10 cellular contexts compared by ENCODE assay signal in genomic region chr9:121107041-121107440, GRCh38. TPM values are rescaled to one million over a fixed set of nuclear protein-coding genes. Genes with fewer than 3 reads are reported as not detected.
DNase-seq lines count a peak whose midpoint lies in the region; ATAC-seq and TF ChIP-seq lines count a peak whose summit lies in the region.
"Had no signal": no experiment of that assay in that cellular context is flagged by ENCODE, and none has a peak within 500 bp of the region (broad histone marks: within the 10 kb centered on the region; RNA-seq: fewer than 3 reads in every experiment).

No MANE protein-coding gene starts in this region.

- no peaks in the 10 kb centered on the region for H3K27me3 ChIP-seq in Karpas-422 (ENCODE audit: low read length)

- CTCF ChIA-PET in activated CD8-positive, alpha-beta T cell treated with anti-CD3 and anti-CD28 coated beads, Interleukin-2, amount 10 ng/mL, durations not matched to agents 7 days and 5 days (lab: Charles Lee): interaction anchor here (0.6 to 2.1 kb wide), 10 partner anchors 14 to 69 kb away, joined by 3 to 8 read pairs (median 4); no protein-coding TSS in a partner anchor

- H3K27me3 Mint-ChIP-seq in activated CD8-positive, alpha-beta T cell treated with anti-CD3 and anti-CD28 coated beads, Interleukin-2, amount 10 ng/mL, durations not matched to agents 7 days and 5 days (ENCODE audit: low read depth): no peaks in the 10 kb centered on the region
- no peaks in the 10 kb centered on the region for H3K27me3 Mint-ChIP-seq in naive thymus-derived CD8-positive, alpha-beta T cell

- no peaks in the 10 kb centered on the region for H3K9me3 ChIP-seq in Karpas-422 (ENCODE audit: low read length)

- H4K20me1 ChIP-seq in Karpas-422 (ENCODE audit: insufficient read depth, low read depth, low read length): no peaks in the 10 kb centered on the region

- no peak overlapping the region for H3K27ac Mint-ChIP-seq in activated CD8-positive, alpha-beta T cell treated with anti-CD3 and anti-CD28 coated beads, Interleukin-2, amount 10 ng/mL, durations not matched to agents 7 days and 5 days
- peak overlapping the region in 3 of 10 donors; percentile 3 to 62 (median 20) for H3K27ac Mint-ChIP-seq in naive thymus-derived CD8-positive, alpha-beta T cell

- H3K36me3 Mint-ChIP-seq in activated CD8-positive, alpha-beta T cell treated with anti-CD3 and anti-CD28 coated beads, Interleukin-2, amount 10 ng/mL, durations not matched to agents 7 days and 5 days (ENCODE audit: low read depth): peaks cover 62% of the 10 kb centered on the region
- peaks cover 0 to 32% (median 6%) of the 10 kb centered on the region in 3 donors for H3K36me3 Mint-ChIP-seq in naive thymus-derived CD8-positive, alpha-beta T cell

- peak overlapping the region; percentile 11; the same call in 1 of the 2 replicates for H3K27ac ChIP-seq in Karpas-422 (ENCODE audit: low read length)
- H3K27ac ChIP-seq: KMS-11 had no signal

- peaks cover 23% of the 10 kb centered on the region for H3K4me1 Mint-ChIP-seq in activated CD8-positive, alpha-beta T cell treated with anti-CD3 and anti-CD28 coated beads, Interleukin-2, amount 10 ng/mL, durations not matched to agents 7 days and 5 days (ENCODE audit: low read depth)
- H3K4me1 Mint-ChIP-seq in naive thymus-derived CD8-positive, alpha-beta T cell: peaks cover 10 to 28% (median 17%) of the 10 kb centered on the region in 4 donors

- no peak overlapping the region for H2AFZ ChIP-seq in Karpas-422 (ENCODE audit: low read length)

- H3K9ac ChIP-seq in Karpas-422 (ENCODE audit: low read length): no peak overlapping the region
- H3K9ac ChIP-seq: KMS-11 had no signal

- H3K9me2 ChIP-seq in Karpas-422 (replicated peaks; ENCODE audit: insufficient read depth, low read length): no peaks in the 10 kb centered on the region

- H3K36me3 ChIP-seq in Karpas-422 (ENCODE audit: insufficient read depth, low read length): peaks cover 54% of the 10 kb centered on the region

- H3K4me1 ChIP-seq in Karpas-422 (ENCODE audit: low read length): peaks cover 23% of the 10 kb centered on the region

- H3K79me2 ChIP-seq in Karpas-422 (ENCODE audit: low read length): peaks cover 60% of the 10 kb centered on the region

- peaks cover 7% of the 10 kb centered on the region for H3K9me3 Mint-ChIP-seq in activated CD8-positive, alpha-beta T cell treated with anti-CD3 and anti-CD28 coated beads, Interleukin-2, amount 10 ng/mL, durations not matched to agents 7 days and 5 days (ENCODE audit: insufficient read depth)
- H3K9me3 Mint-ChIP-seq in naive thymus-derived CD8-positive, alpha-beta T cell: peaks cover 0 to 6% (median 3%) of the 10 kb centered on the region in 9 donors

- H3K4me3 Mint-ChIP-seq in activated CD8-positive, alpha-beta T cell treated with anti-CD3 and anti-CD28 coated beads, Interleukin-2, amount 10 ng/mL, durations not matched to agents 7 days and 5 days: no peak overlapping the region
- no peak overlapping the region for H3K4me3 Mint-ChIP-seq in naive thymus-derived CD8-positive, alpha-beta T cell

- no peak for DNase-seq in activated CD4-positive, CD25-positive, alpha-beta regulatory T cell treated with anti-CD3 and anti-CD28 coated beads, Interleukin-2, amount 50 U/mL, for 72 hours
- DNase-seq in Karpas-422 (peak; percentile 74), hepatic stellate cell (ENCODE audit: low spot score) (no peak)
- DNase-seq in activated CD8-positive, alpha-beta T cell treated with anti-CD3 and anti-CD28 coated beads, Interleukin-2, amount 10 ng/mL, durations not matched to agents 7 days and 5 days: no peak
- peak in 3 of 10 donors; percentile 27 to 60 (median 52) for DNase-seq in naive thymus-derived CD8-positive, alpha-beta T cell
- DNase-seq: activated T-cell treated with anti-CD3 and anti-CD28 coated beads, Interleukin-2, amount 50 U/mL, for 1 hour had no signal

- no peak overlapping the region for H3K4me2 ChIP-seq in Karpas-422 (ENCODE audit: low read depth, low read length, poor library complexity, severe bottlenecking)
- H3K4me2 ChIP-seq: KMS-11 had no signal

- H3K4me3 ChIP-seq in Karpas-422 (ENCODE audit: low read length): no peak overlapping the region

- POLR2A ChIA-PET in activated CD8-positive, alpha-beta T cell treated with anti-CD3 and anti-CD28 coated beads, Interleukin-2, amount 10 ng/mL, durations not matched to agents 7 days and 5 days (lab: Charles Lee): no interaction called here
- POLR2A ChIA-PET in naive thymus-derived CD8-positive, alpha-beta T cell (lab: Charles Lee): interaction anchor here (0.6 to 1.3 kb wide), 3 partner anchors 14 to 101 kb away, joined by 3 to 5 read pairs (median 4); no protein-coding TSS in a partner anchor

- peak; percentile 24 to 25 for ATAC-seq in activated CD4-positive, CD25-positive, alpha-beta regulatory T cell treated with anti-CD3 and anti-CD28 coated beads, Interleukin-2, amount 50 U/mL, for 24 hours
- ATAC-seq in activated CD8-positive, alpha-beta T cell treated with anti-CD3 and anti-CD28 coated beads, Interleukin-2, amount 10 ng/mL, durations not matched to agents 7 days and 5 days: peak; percentile 72
- ATAC-seq in naive thymus-derived CD8-positive, alpha-beta T cell: peak; percentile 94 to 98
- ATAC-seq in GM21529 (IDR thresholded peaks at IDR 0.05; ENCODE audit: unreplicated experiment) (no peak), GM18505 (IDR thresholded peaks at IDR 0.05; ENCODE audit: unreplicated experiment) (no peak)

- TF ChIP-seq POLR2A in GM18505 (IDR thresholded peaks at IDR 0.05; ENCODE audit: borderline replicate concordance, extremely low read depth, insufficient read depth, insufficient read length): no peak

RNA-seq across cellular contexts. Expression of gene CNTRL, which starts 32.3 kb away (rescaled TPM):
- 81.7 and 94.6 TPM in 2 replicates for total RNA-seq in Karpas-422 (2014; rRNA removed; shearing (Covaris generic); ENCODE audit: low replicate concordance)
- 10 to 100 TPM; 80.8 to 84.3 TPM for total RNA-seq in activated CD8-positive, alpha-beta T cell treated with anti-CD3 and anti-CD28 coated beads, Interleukin-2, amount 10 ng/mL, durations not matched to agents 7 days and 5 days
- total RNA-seq in naive thymus-derived CD8-positive, alpha-beta T cell: 100 to 1,000 TPM; 112 to 115 TPM
- 10 to 100 TPM in 2 of 3 donors, 1 to 10 TPM in 1; 6.5 to 20.6 (median 11.3) TPM for polyA plus RNA-seq in naive thymus-derived CD8-positive, alpha-beta T cell

RNA-seq across cellular contexts. Expression of gene C5, which starts 57.0 kb away (rescaled TPM):
- total RNA-seq in Karpas-422 (2014; rRNA removed; shearing (Covaris generic); ENCODE audit: low replicate concordance): 6.2 and 10.2 TPM in 2 replicates
- 1 to 10 TPM; 1.3 to 2.3 TPM for total RNA-seq in activated CD8-positive, alpha-beta T cell treated with anti-CD3 and anti-CD28 coated beads, Interleukin-2, amount 10 ng/mL, durations not matched to agents 7 days and 5 days
- total RNA-seq in naive thymus-derived CD8-positive, alpha-beta T cell: 1 to 10 TPM; 1.0 to 1.1 TPM
- under 1 TPM in 2 of 3 donors, not detected in 1; 0.32 to 0.71 TPM for polyA plus RNA-seq in naive thymus-derived CD8-positive, alpha-beta T cell

Comparison
In these comparisons a context has a peak if more than half of its experiments do, and no peak if none do; other contexts are left out.
1. ATAC-seq: peak in activated CD4-positive, CD25-positive, alpha-beta regulatory T cell treated with anti-CD3 and anti-CD28 coated beads, Interleukin-2, amount 50 U/mL, for 24 hours (2 of 2), activated CD8-positive, alpha-beta T cell treated with anti-CD3 and anti-CD28 coated beads, Interleukin-2, amount 10 ng/mL, durations not matched to agents 7 days and 5 days (single experiment) and naive thymus-derived CD8-positive, alpha-beta T cell (2 of 2); none in GM21529 (single experiment) and GM18505 (single experiment).